In genomic region chr10:72316386-72316700, GRCh38 we compare ENCODE assay signal across 1 cellular context.
TF ChIP-seq lines count a peak whose summit lies in the region.

No MANE protein-coding gene starts in this region.

TF ChIP-seq in SK-N-SH, 30 proteins besides CTCF, POLR2A, EP300 and RAD21 (continued from another document):
- TF ChIP-seq NFIC (IDR thresholded peaks at IDR 0.05; ENCODE audit: borderline replicate concordance) (no peak), MEF2A (IDR thresholded peaks at IDR 0.05; ENCODE audit: borderline replicate concordance, low read depth) (no peak), TAF1 (IDR thresholded peaks at IDR 0.05; ENCODE audit: borderline replicate concordance, low read depth, low read length) (no peak), FOXM1 (IDR thresholded peaks at IDR 0.05; ENCODE audit: low read depth) (no peak)
